In genomic region chr5:141524604-141525597, GRCh38 we compare ENCODE assay signal across 8 cellular contexts. TPM values are rescaled to one million over a fixed set of nuclear protein-coding genes. Genes with fewer than 3 reads are reported as not detected.
DNase-seq lines count a peak whose midpoint lies in the region; TF ChIP-seq lines count a peak whose summit lies in the region.

No MANE protein-coding gene starts in this region.

- H4K20me1 ChIP-seq in H9 (ENCODE audit: control insufficient read depth, insufficient read depth, insufficient read length) = no peaks in the 10 kb centered on the region

- no peaks in the 10 kb centered on the region; the same call in none of the 2 replicates for H3K4me1 ChIP-seq in H9 (ENCODE audit: insufficient read depth, low read length)

- H3K79me2 ChIP-seq in H9 (ENCODE audit: insufficient read depth, low read length) = no peaks in the 10 kb centered on the region

- H3K27me3 ChIP-seq in H9 (ENCODE audit: insufficient read depth, low read length) = no peaks in the 10 kb centered on the region

- WGBS in H9 (ENCODE audit: extremely low coverage, insufficient read length, low lambda C conversion rate) = no CpG with 5 or more reads among the region's 12 CpGs

- H3K56ac ChIP-seq in H9 (ENCODE audit: insufficient read length, low read depth, low read length) = no peak overlapping the region

- H3T11ph ChIP-seq in H9 (ENCODE audit: low read length) = no peak overlapping the region

- no peak overlapping the region for H2BK5ac ChIP-seq in H9 (ENCODE audit: insufficient read length, low read length)

- H3K9me3 Mint-ChIP-seq in H9 = no peaks in the 10 kb centered on the region

- TF ChIP-seq CTCF in H9 (conservative IDR thresholded peaks at IDR 0.05) (peak; percentile 100), LNCAP (IDR thresholded peaks at IDR 0.05) (peak; percentile 100)

- H2BK20ac ChIP-seq in H9 (ENCODE audit: low read depth, low read length, poor library complexity, severe bottlenecking) = no peak overlapping the region

- H2BK12ac ChIP-seq in H9 (ENCODE audit: insufficient read length, low read depth, low read length) = no peak overlapping the region

- no peak overlapping the region for H2BK120ac ChIP-seq in H9 (ENCODE audit: low read depth, low read length, poor library complexity, severe bottlenecking)

- no peak overlapping the region for H4K8ac ChIP-seq in H9 (replicated peaks; ENCODE audit: insufficient read length, low read depth, low read length)

- H3K4me2 ChIP-seq in H9 (ENCODE audit: insufficient read depth, insufficient read length, low read length) = no peak overlapping the region

- H3K36me3 Mint-ChIP-seq in H9 (ENCODE audit: insufficient read depth in 1 of 3, low read depth in 3 of 3) = peaks cover 39 to 77% (median 68%) of the 10 kb centered on the region in 3 experiments; a peak in 6 of 7 replicates

- H3K23ac ChIP-seq in H9 (ENCODE audit: insufficient read length, low read depth, low read length) = no peak overlapping the region

- H3K14ac ChIP-seq in H9 (ENCODE audit: insufficient read depth, low read length) = no peak overlapping the region

- no peaks in the 10 kb centered on the region for H3K9me3 ChIP-seq in H9 (ENCODE audit: control insufficient read depth, low read depth, low read length)

- H3K23me2 ChIP-seq in H9 (ENCODE audit: insufficient read length, low read depth, low read length, poor library complexity, severe bottlenecking) = no peaks in the 10 kb centered on the region

- peaks cover 16 to 20% of the 10 kb centered on the region in 2 experiments for H3K4me1 Mint-ChIP-seq in H9

- H2AK5ac ChIP-seq in H9 (ENCODE audit: insufficient read length, low read length) = no peak overlapping the region

- no peak overlapping the region for H3K9ac ChIP-seq in H9 (ENCODE audit: extremely low read depth, insufficient read length, low read length)

- H2AFZ ChIP-seq in H9 (ENCODE audit: low read length) = no peak overlapping the region

- H3K27ac Mint-ChIP-seq in H9 = peak overlapping the region; percentile 72 to 97 (median 86); a peak in 6 of 7 replicates

- H2BK15ac ChIP-seq in H9 (ENCODE audit: low read depth, low read length) = no peak overlapping the region

- H3K18ac ChIP-seq in H9 (ENCODE audit: insufficient read length, low read depth, low read length) = no peak overlapping the region

- H3K27me3 Mint-ChIP-seq in H9 (ENCODE audit: low read depth) = no peaks in the 10 kb centered on the region; the same call in 1 of the 2 replicates

- H3K27ac ChIP-seq in H9 (ENCODE audit: insufficient read length, low read depth, low read length) = no peak overlapping the region

- H3K4ac ChIP-seq in H9 (ENCODE audit: low read depth, low read length) = no peak overlapping the region

- no peak overlapping the region for H4K5ac ChIP-seq in H9 (ENCODE audit: insufficient read length, low read depth, low read length)

- DNase-seq in GM04503 (ENCODE audit: low read depth) = peak; percentile 88
- peak; percentile 98 for DNase-seq in H9
- DNase-seq in RPMI8226 = peak; percentile 77
- peak; percentile 41 for DNase-seq in activated naive CD4-positive, alpha-beta T cell treated with anti-CD3 and anti-CD28 coated beads, Interleukin-2, amount 50 U/mL, for 16 hours
- peak; percentile 75 for DNase-seq in germinal center (ENCODE audit: low spot score)
- peak; percentile 89 for DNase-seq in non-pigmented ciliary epithelial cell (ENCODE audit: low read depth)
- peak; percentile 89 for DNase-seq in ureter (ENCODE audit: low spot score)

- peaks cover 2% of the 10 kb centered on the region for H3K79me1 ChIP-seq in H9 (ENCODE audit: insufficient read depth, low read depth, low read length, poor library complexity, severe bottlenecking)

- H3K4me3 Mint-ChIP-seq in H9 = no peak overlapping the region; a peak in 1 of 5 replicates

- H4K91ac ChIP-seq in H9 (ENCODE audit: insufficient read length, low read depth, low read length) = no peak overlapping the region

RNA-seq across cellular contexts. Expression of gene PCDHGC5, which starts 36.0 kb away (rescaled TPM):
- total RNA-seq in H9 (2021) (0.57 and 0.66 TPM in 2 replicates), ureter (2.8 TPM)

RNA-seq across cellular contexts. Expression of gene PCDHGC4, which starts 40.1 kb away (rescaled TPM):
- 4.0 and 4.3 TPM in 2 replicates for total RNA-seq in H9 (2021)
- total RNA-seq in ureter = 3.6 TPM

RNA-seq across cellular contexts. Expression of gene PCDHGC3, which starts 49.1 kb away (rescaled TPM):
- total RNA-seq in H9 (2021) (19.8 and 22.6 TPM in 2 replicates), ureter (52.6 TPM)

Comparison
In these comparisons a context has a peak if more than half of its experiments do, and no peak if none do; other contexts are left out.
1. DNase-seq: peak in every context shown above with its lines; median percentile 98 in H9; 89 in non-pigmented ciliary epithelial cell; 89 in ureter; 88 in GM04503; 77 in RPMI8226; 75 in germinal center; 41 in activated naive CD4-positive, alpha-beta T cell treated with anti-CD3 and anti-CD28 coated beads, Interleukin-2, amount 50 U/mL, for 16 hours.